Comparison of ENCODE assay signal across 13 cellular contexts in the genomic region with DNA sequence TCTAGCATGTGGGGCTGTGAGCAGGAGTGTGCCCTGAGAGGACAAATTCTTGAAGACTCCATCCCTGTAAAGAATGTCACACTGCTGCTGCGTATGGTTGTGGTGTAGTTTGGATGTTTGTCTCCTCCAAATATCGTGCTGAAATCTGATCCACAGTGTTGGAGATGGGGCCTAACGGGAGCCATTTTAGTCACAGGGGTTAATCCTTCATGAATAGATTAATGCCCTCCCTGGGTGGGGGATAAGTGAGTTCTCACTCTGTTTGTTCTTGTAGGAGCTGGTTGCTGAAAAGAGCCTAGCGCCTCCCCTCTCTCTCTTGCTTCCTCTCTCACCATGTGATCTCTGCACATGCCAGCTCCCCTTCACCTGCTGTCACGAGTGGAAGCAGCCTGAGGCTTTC.
"Had no signal": no experiment of that assay in that cellular context is flagged by ENCODE, and none has a peak within 500 bp of the region (broad histone marks: within the 10 kb centered on the region; RNA-seq: fewer than 3 reads in every experiment).

No MANE protein-coding gene starts in this region.

- H3K9me3 ChIP-seq: prostate gland had no signal

- DNase-seq: activated CD4-positive, alpha-beta T cell treated with anti-CD3 and anti-CD28 coated beads, Interleukin-2, amount 50 U/mL, for 1 hour; activated CD8-positive, alpha-beta memory T cell treated with anti-CD3 and anti-CD28 coated beads, Interleukin-2, amount 50 U/mL, for 4 hours; activated effector memory CD4-positive, alpha-beta T cell treated with anti-CD3 and anti-CD28 coated beads, Interleukin-2, amount 50 U/mL, for 16 hours; activated T-cell treated with anti-CD3 and anti-CD28 coated beads, Interleukin-2, amount 50 U/mL, for 4 hours; cortex of kidney; effector CD8-positive, alpha-beta T cell; hippocampal formation; left lung; stimulated activated CD4-positive, alpha-beta T cell treated with anti-CD3 and anti-CD28 coated beads, Interleukin-2, amount 100 ng/mL, for 24 hours had no signal

- H3K27ac ChIP-seq: ascending aorta, left lung, prostate gland, right atrium auricular region, tibial nerve had no signal

- H3K4me1 ChIP-seq: ascending aorta, left lung, prostate gland, right atrium auricular region, tibial nerve had no signal

- H3K4me3 ChIP-seq: ascending aorta, left lung, prostate gland, right atrium auricular region, tibial nerve had no signal

- H3K36me3 ChIP-seq: ascending aorta, left lung, prostate gland, right atrium auricular region, tibial nerve had no signal

- H3K27me3 ChIP-seq: ascending aorta, left lung, right atrium auricular region, tibial nerve had no signal
